9 cellular contexts compared by ENCODE assay signal in genomic region chr12:57603758-57604453, GRCh38. TPM values are rescaled to one million over a fixed set of nuclear protein-coding genes. Genes with fewer than 3 reads are reported as not detected.
A peak's percentile ranks its signal among the peaks of the same experiment; 100 is the strongest.
DNase-seq lines count a peak whose midpoint lies in the region; ATAC-seq, FAIRE-seq and TF ChIP-seq lines count a peak whose summit lies in the region.
"Had no signal": no experiment of that assay in that cellular context is flagged by ENCODE, and none has a peak within 500 bp of the region (broad histone marks: within the 10 kb centered on the region; RNA-seq: fewer than 3 reads in every experiment).

No MANE protein-coding gene starts in this region.

- H4K20me1 ChIP-seq in BLaER1 (no peaks in the 10 kb centered on the region), KMS-11 (ENCODE audit: insufficient read depth) (no peaks in the 10 kb centered on the region)

- H3K36me3 Mint-ChIP-seq in stimulated activated effector memory CD8-positive, alpha-beta T cell treated with anti-CD3 and anti-CD28 coated beads, Interleukin-12 subunit alpha, Interleukin-12 subunit beta, amount 100 ng/mL, for 72 hours = peaks cover 35% of the 10 kb centered on the region

- in situ Hi-C loops in brain microvascular endothelial cell (cut with HindIII; ENCODE audit: low pct_ligation_motif_present, low sequenced_read_pairs) = no loop called here

- H3K36me3 ChIP-seq in BLaER1 (peaks cover 33% of the 10 kb centered on the region), KMS-11 (ENCODE audit: insufficient read depth) (no peaks in the 10 kb centered on the region), brain microvascular endothelial cell (replicated peaks) (peaks cover 3% of the 10 kb centered on the region), kidney (ENCODE audit: control insufficient read depth in 1 of 2, insufficient read depth in 2 of 2, low read length in 2 of 2) (peaks cover 6 to 27% of the 10 kb centered on the region in 2 donors)

- no peak for TF ChIP-seq CTCF in KMS-11 (conservative IDR thresholded peaks at IDR 0.05; ENCODE audit: low read depth, low read length)
- TF ChIP-seq CTCF in brain microvascular endothelial cell (IDR thresholded peaks at IDR 0.05; ENCODE audit: low read depth, low read length, missing control alignments) = no peak
- TF ChIP-seq CTCF in kidney (IDR thresholded peaks at IDR 0.05; ENCODE audit: borderline replicate concordance, extremely low read depth, insufficient read depth) = no peak

- H3K9me3 ChIP-seq in BLaER1 = no peaks in the 10 kb centered on the region
- no peaks in the 10 kb centered on the region for H3K9me3 ChIP-seq in kidney (ENCODE audit: control insufficient read depth in 1 of 2, low read length in 2 of 2)

- peaks cover 41% of the 10 kb centered on the region for H3K4me1 ChIP-seq in BLaER1
- peaks cover 30% of the 10 kb centered on the region for H3K4me1 ChIP-seq in KMS-11 (ENCODE audit: low read depth, poor library complexity, severe bottlenecking)
- H3K4me1 ChIP-seq in kidney (ENCODE audit: control insufficient read depth in 1 of 2, insufficient read depth in 1 of 2, low read depth in 1 of 2, low read length in 2 of 2) = peaks cover 0 to 4% of the 10 kb centered on the region in 2 donors

- no peak for ATAC-seq in stimulated activated effector memory CD8-positive, alpha-beta T cell treated with anti-CD3 and anti-CD28 coated beads, Interleukin-12 subunit alpha, Interleukin-12 subunit beta, amount 100 ng/mL, for 72 hours
- ATAC-seq in HG02798 (IDR thresholded peaks at IDR 0.05; ENCODE audit: poor library complexity, unreplicated experiment) = no peak
- ATAC-seq in HG03439 (IDR thresholded peaks at IDR 0.05; ENCODE audit: unreplicated experiment) = no peak

- no peak for FAIRE-seq in kidney (lab: Jason Lieb, UNC)

- H3K27ac Mint-ChIP-seq in stimulated activated effector memory CD8-positive, alpha-beta T cell treated with anti-CD3 and anti-CD28 coated beads, Interleukin-12 subunit alpha, Interleukin-12 subunit beta, amount 100 ng/mL, for 72 hours = peak overlapping the region; percentile 86

- H3K9me3 Mint-ChIP-seq in stimulated activated effector memory CD8-positive, alpha-beta T cell treated with anti-CD3 and anti-CD28 coated beads, Interleukin-12 subunit alpha, Interleukin-12 subunit beta, amount 100 ng/mL, for 72 hours = no peaks in the 10 kb centered on the region

- H3K4me2 ChIP-seq in BLaER1 (peak overlapping the region; percentile 90), KMS-11 (peak overlapping the region; percentile 97)

- H3K4me3 Mint-ChIP-seq in stimulated activated effector memory CD8-positive, alpha-beta T cell treated with anti-CD3 and anti-CD28 coated beads, Interleukin-12 subunit alpha, Interleukin-12 subunit beta, amount 100 ng/mL, for 72 hours = peak overlapping the region; percentile 74

- peak; percentile 16 for DNase-seq in brain microvascular endothelial cell
- DNase-seq in kidney = no peak
- no peak for DNase-seq in stimulated activated effector memory CD8-positive, alpha-beta T cell treated with anti-CD3 and anti-CD28 coated beads, Interleukin-12 subunit alpha, Interleukin-12 subunit beta, amount 100 ng/mL, for 72 hours (ENCODE audit: low spot score in 2 of 2)
- no peak for DNase-seq in NAMALWA (ENCODE audit: low spot score)

- peak overlapping the region; percentile 67; the same call in 1 of the 2 replicates for H3K27ac ChIP-seq in BLaER1
- H3K27ac ChIP-seq in KMS-11 = peak overlapping the region; percentile 71
- H3K27ac ChIP-seq in brain microvascular endothelial cell = no peak overlapping the region
- peak overlapping the region; percentile 69 to 85 for H3K27ac ChIP-seq in kidney (ENCODE audit: low read depth in 2 of 2, low read length in 2 of 2)

- H2AFZ ChIP-seq in KMS-11 (ENCODE audit: low read depth) = peak overlapping the region; percentile 99

- no peaks in the 10 kb centered on the region for H3K79me2 ChIP-seq in KMS-11 (ENCODE audit: insufficient read depth, low read depth)

- H3K9ac ChIP-seq in BLaER1 = peak overlapping the region; percentile 68
- H3K9ac ChIP-seq in KMS-11 = peak overlapping the region; percentile 93
- H3K9ac ChIP-seq in kidney (ENCODE audit: low read length in 2 of 2) = peak overlapping the region; percentile 37 to 88

- intact Hi-C loops in kidney (cut with DNase I) = no loop called here

- H3K4me3 ChIP-seq in BLaER1 (peak overlapping the region; percentile 68), KMS-11 (IDR thresholded peaks at IDR 0.05; ENCODE audit: insufficient read depth, low read depth, low read length) (no peak overlapping the region), brain microvascular endothelial cell (ENCODE audit: low read depth, low read length) (peak overlapping the region; percentile 75), kidney (ENCODE audit: low read length in 2 of 2) (peak overlapping the region; percentile 75 to 82)

- peaks cover 35% of the 10 kb centered on the region for H3K4me1 Mint-ChIP-seq in stimulated activated effector memory CD8-positive, alpha-beta T cell treated with anti-CD3 and anti-CD28 coated beads, Interleukin-12 subunit alpha, Interleukin-12 subunit beta, amount 100 ng/mL, for 72 hours

- peaks cover 65% of the 10 kb centered on the region for H3K27me3 ChIP-seq in BLaER1
- no peaks in the 10 kb centered on the region for H3K27me3 ChIP-seq in KMS-11 (ENCODE audit: insufficient read depth, low read depth)
- no peaks in the 10 kb centered on the region for H3K27me3 ChIP-seq in brain microvascular endothelial cell (replicated peaks)

RNA-seq across cellular contexts. Expression of gene DTX3, which starts 0.7 kb away (rescaled TPM):
- 34.5 TPM for total RNA-seq in kidney
- 41.2 TPM for polyA plus RNA-seq in kidney (ENCODE audit: insufficient read depth, low read depth, low replicate concordance)

RNA-seq across cellular contexts. Expression of gene ARHGEF25, which starts 7.3 kb away (rescaled TPM):
- total RNA-seq in kidney = 15.0 TPM
- 10.9 TPM for polyA plus RNA-seq in kidney (ENCODE audit: insufficient read depth, low read depth, low replicate concordance)

RNA-seq across cellular contexts. Expression of gene PIP4K2C, which starts 12.9 kb away (rescaled TPM):
- 52.4 TPM for total RNA-seq in kidney
- polyA plus RNA-seq in kidney (ENCODE audit: insufficient read depth, low read depth, low replicate concordance) = 43.2 TPM

RNA-seq across cellular contexts. Expression of gene B4GALNT1, which starts 29.1 kb away (rescaled TPM):
- total RNA-seq in kidney = 2.0 TPM
- 1.6 TPM for polyA plus RNA-seq in kidney (ENCODE audit: insufficient read depth, low read depth, low replicate concordance)

RNA-seq across cellular contexts. Expression of gene KIF5A, which starts 54.1 kb away (rescaled TPM):
- 1.3 TPM for total RNA-seq in kidney
- polyA plus RNA-seq in kidney (ENCODE audit: insufficient read depth, low read depth, low replicate concordance) = 0.69 TPM
- total RNA-seq: LHCN-M2 had no signal
